Comparison of ENCODE assay signal across 9 cellular contexts in the genomic region with DNA sequence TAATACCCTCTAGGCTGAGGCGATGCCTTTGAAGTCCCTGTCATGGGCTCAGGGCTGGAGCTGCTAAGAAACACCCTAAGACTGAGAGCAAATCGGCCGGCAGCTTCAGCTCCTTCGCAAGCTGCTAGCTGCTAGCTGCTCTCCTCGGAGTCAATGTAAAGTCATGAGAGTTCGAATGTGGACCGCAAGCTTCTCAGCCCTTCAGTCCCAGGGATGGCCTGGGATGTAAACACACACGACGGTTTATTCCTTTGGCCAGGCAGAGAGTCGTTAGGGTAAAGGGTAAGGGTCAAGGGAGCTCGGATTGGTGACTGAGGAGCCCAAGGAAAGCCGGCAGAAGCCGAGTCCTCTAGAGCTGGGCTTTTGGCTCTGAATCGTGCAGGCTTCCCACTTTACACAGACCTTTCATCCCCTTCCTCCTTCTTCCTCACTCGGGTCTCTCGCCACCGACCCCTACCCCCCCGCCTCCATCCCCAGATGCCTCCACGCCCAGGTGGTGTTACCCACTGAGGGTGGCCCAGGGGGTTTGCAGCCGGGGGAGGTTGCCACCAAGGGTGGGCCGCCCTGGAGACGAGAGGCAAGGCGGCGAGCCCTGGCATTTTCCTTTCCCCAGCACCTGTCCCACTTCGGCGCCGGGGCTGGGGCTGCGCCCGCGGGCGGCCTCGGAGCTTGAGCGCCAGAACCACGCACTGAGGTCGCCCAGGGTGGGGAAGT. TPM values are rescaled to one million over a fixed set of nuclear protein-coding genes. Genes with fewer than 3 reads are reported as not detected.
DNase-seq lines count a peak whose midpoint lies in the region; ATAC-seq, FAIRE-seq and TF ChIP-seq lines count a peak whose summit lies in the region.
"Had no signal": no experiment of that assay in that cellular context is flagged by ENCODE, and none has a peak within 500 bp of the region (broad histone marks: within the 10 kb centered on the region; RNA-seq: fewer than 3 reads in every experiment).

No MANE protein-coding gene starts in this region.

- peaks cover 0 to 19% (median 2%) of the 10 kb centered on the region in 4 donors for H3K4me1 Mint-ChIP-seq in CD4-positive, CD25-positive, alpha-beta regulatory T cell

- H3K27ac ChIP-seq in CD4-positive, CD25-positive, alpha-beta regulatory T cell (ENCODE audit: insufficient read depth, low read length, poor library complexity, severe bottlenecking) = no peak overlapping the region
- H3K27ac ChIP-seq in HUES48 (ENCODE audit: low read depth, low read length) (no peak overlapping the region), coronary artery (peak overlapping the region; percentile 66 to 89), osteoblast (ENCODE audit: low read depth, low read length) (no peak overlapping the region)

- no peaks in the 10 kb centered on the region for H3K79me2 ChIP-seq in osteoblast (ENCODE audit: insufficient read depth, low read length)

- peak overlapping the region; percentile 80 for H3K4me2 ChIP-seq in osteoblast (ENCODE audit: insufficient read depth, low read length)

- H3K9me3 ChIP-seq in CD4-positive, CD25-positive, alpha-beta regulatory T cell (ENCODE audit: control insufficient read depth in 2 of 2, low read length in 2 of 2) = no peaks in the 10 kb centered on the region
- H3K9me3 ChIP-seq in HUES48 (ENCODE audit: control insufficient read depth, insufficient read depth, low read length) = no peaks in the 10 kb centered on the region
- H3K9me3 ChIP-seq in osteoblast (ENCODE audit: low read depth, low read length) = no peaks in the 10 kb centered on the region

- no peak for FAIRE-seq in GM12892 (lab: Jason Lieb, UNC)
- FAIRE-seq: TTC549 had no signal

- peak overlapping the region; percentile 75 to 87 (median 82) for H3K4me3 Mint-ChIP-seq in CD4-positive, CD25-positive, alpha-beta regulatory T cell

- H3K9me3 Mint-ChIP-seq in CD4-positive, CD25-positive, alpha-beta regulatory T cell = no peaks in the 10 kb centered on the region

- H4K20me1 ChIP-seq in osteoblast (ENCODE audit: insufficient read depth, low read length) = no peaks in the 10 kb centered on the region

- H3K4me3 ChIP-seq in CD4-positive, CD25-positive, alpha-beta regulatory T cell (ENCODE audit: low read depth, low read length) = no peak overlapping the region
- H3K4me3 ChIP-seq in HUES48 (ENCODE audit: low read depth, low read length) = peak overlapping the region; percentile 46; the same call in 1 of the 2 replicates
- no peak overlapping the region for H3K4me3 ChIP-seq in coronary artery
- no peak overlapping the region for H3K4me3 ChIP-seq in osteoblast (ENCODE audit: insufficient read depth, low read length)

- DNase-seq in CD4-positive, CD25-positive, alpha-beta regulatory T cell = no peak
- DNase-seq in coronary artery (ENCODE audit: low spot score) (no peak), osteoblast (ENCODE audit: insufficient read length, low spot score, missing footprints) (no peak), GM12892 (ENCODE audit: insufficient read length) (no peak)
- no peak for DNase-seq in stimulated activated CD4-positive, alpha-beta T cell treated with anti-CD3 and anti-CD28 coated beads, Interleukin-1b, Interleukin-23, amount 100 ng/mL, for 48 hours

- no peak for ATAC-seq in CD4-positive, CD25-positive, alpha-beta regulatory T cell (ENCODE audit: low read depth in 2 of 2)
- ATAC-seq in GM19328 (IDR thresholded peaks at IDR 0.05; ENCODE audit: unreplicated experiment) (no peak), GM19397 (IDR thresholded peaks at IDR 0.05; ENCODE audit: unreplicated experiment) (no peak)

- no peaks in the 10 kb centered on the region for H3K36me3 Mint-ChIP-seq in CD4-positive, CD25-positive, alpha-beta regulatory T cell

- H3K27me3 Mint-ChIP-seq in CD4-positive, CD25-positive, alpha-beta regulatory T cell = peaks cover 10% of the 10 kb centered on the region

- no peak overlapping the region for H3K9ac ChIP-seq in HUES48 (ENCODE audit: low read depth, low read length)

- TF ChIP-seq POLR2A in GM12892 (IDR thresholded peaks at IDR 0.05; ENCODE audit: low read depth, low read length) = no peak

- H3K27me3 ChIP-seq in CD4-positive, CD25-positive, alpha-beta regulatory T cell (ENCODE audit: control insufficient read depth, insufficient read depth, low read length) = no peaks in the 10 kb centered on the region
- H3K27me3 ChIP-seq in HUES48 (ENCODE audit: control insufficient read depth, insufficient read depth, low read length) (peaks cover 66% of the 10 kb centered on the region), osteoblast (ENCODE audit: insufficient read depth, low read length) (no peaks in the 10 kb centered on the region)

- no peak overlapping the region for H2AFZ ChIP-seq in osteoblast (ENCODE audit: low read length)

- H3K27ac Mint-ChIP-seq in CD4-positive, CD25-positive, alpha-beta regulatory T cell = peak overlapping the region in 1 of 3 donors; percentile 69

- TF ChIP-seq CTCF in coronary artery (IDR thresholded peaks at IDR 0.05) = no peak
- no peak for TF ChIP-seq CTCF in osteoblast (IDR thresholded peaks at IDR 0.05; ENCODE audit: extremely low read depth, low read depth, low read length)

- H3K4me1 ChIP-seq in CD4-positive, CD25-positive, alpha-beta regulatory T cell (ENCODE audit: control insufficient read depth, insufficient read depth, low read length, poor library complexity, severe bottlenecking) = peaks cover 12% of the 10 kb centered on the region
- H3K4me1 ChIP-seq in HUES48 (ENCODE audit: control insufficient read depth, insufficient read depth, low read length) (no peaks in the 10 kb centered on the region; the same call in none of the 2 replicates), osteoblast (ENCODE audit: insufficient read depth, low read length) (no peaks in the 10 kb centered on the region)

- no peaks in the 10 kb centered on the region for H3K36me3 ChIP-seq in CD4-positive, CD25-positive, alpha-beta regulatory T cell (ENCODE audit: control insufficient read depth, insufficient read depth, low read length)
- H3K36me3 ChIP-seq in HUES48 (ENCODE audit: control insufficient read depth, insufficient read depth, low read length) = no peaks in the 10 kb centered on the region
- H3K36me3 ChIP-seq in osteoblast (ENCODE audit: insufficient read depth, low read length) = no peaks in the 10 kb centered on the region

RNA-seq across cellular contexts. Expression of a gene that starts 3.1 kb away (rescaled TPM):
- total RNA-seq in CD4-positive, CD25-positive, alpha-beta regulatory T cell = 5.5 TPM
- 1 to 10 TPM in 2 of 4 donors, under 1 TPM in 2; 0.13 to 2.0 (median 1.0) TPM for polyA plus RNA-seq in CD4-positive, CD25-positive, alpha-beta regulatory T cell
- 1.4 and 1.8 TPM in 2 replicates for total RNA-seq in osteoblast
- 0.83 TPM for polyA plus RNA-seq in GM12892 (2012; ENCODE audit: missing spikeins)

Comparison
In these comparisons a context has a peak if more than half of its experiments do, and no peak if none do; other contexts are left out.
1. H3K27ac ChIP-seq: peak in coronary artery (2 of 2); none in CD4-positive, CD25-positive, alpha-beta regulatory T cell (single experiment), HUES48 (single experiment) and osteoblast (single experiment).